ENCODE assay signal across 8 cellular contexts in genomic region chr3:2098398-2099027, GRCh38. TPM values are rescaled to one million over a fixed set of nuclear protein-coding genes. Genes with fewer than 3 reads are reported as not detected.
A peak's percentile ranks its signal among the peaks of the same experiment; 100 is the strongest.
DNase-seq lines count a peak whose midpoint lies in the region; ATAC-seq and TF ChIP-seq lines count a peak whose summit lies in the region.

Gene CNTN4 (plus strand): TSS chr3:2098866.

- peaks cover 2 to 10% of the 10 kb centered on the region in 2 donors for H3K4me1 ChIP-seq in thyroid gland

- TF ChIP-seq CTCF in thyroid gland (IDR thresholded peaks at IDR 0.05), result peak in 4 of 6 experiments; percentile 2 to 54 (median 44)

- intact Hi-C loops in thyroid gland (cut with DNase I), result no loop called here

- H3K27me3 ChIP-seq in thyroid gland, result no peaks in the 10 kb centered on the region

- H3K9me3 ChIP-seq in thyroid gland, result no peaks in the 10 kb centered on the region

- peak within 1 kb of the TSS; percentile 47 to 89 (median 64) for H3K4me3 ChIP-seq in thyroid gland (replicated peaks in 1 of 3)

- ATAC-seq in HG03571 (IDR thresholded peaks at IDR 0.05; ENCODE audit: unreplicated experiment), result no peak
- ATAC-seq in HG03135 (IDR thresholded peaks at IDR 0.05; ENCODE audit: unreplicated experiment), result no peak

- H3K36me3 ChIP-seq in thyroid gland, result no peaks in the 10 kb centered on the region

- DNase-seq in stimulated activated CD4-positive, alpha-beta T cell treated with anti-CD3 and anti-CD28 coated beads, Interleukin-15, amount 100 ng/mL, for 24 hours, result peak; percentile 43
- no peak for DNase-seq in stimulated activated CD4-positive, alpha-beta T cell treated with anti-CD3 and anti-CD28 coated beads, Interleukin-4, amount 100 ng/mL, for 24 hours
- peak; percentile 95 for DNase-seq in NCI-H69 (lab: John Stamatoyannopoulos, UW)
- peak; percentile 8 for DNase-seq in dermis blood vessel endothelial cell
- peak; percentile 35 for DNase-seq in midbrain (lab: John Stamatoyannopoulos, UW)
- DNase-seq in thyroid gland, result peak; percentile 87 to 91

- TF ChIP-seq POLR2A in thyroid gland (IDR thresholded peaks at IDR 0.05), result peak in 1 of 2 donors; percentile 43

- peak within 1 kb of the TSS in 2 of 3 donors; percentile 44 to 59 for H3K27ac ChIP-seq in thyroid gland

- 0% methylated on average over 1 to 5 of the region's 86 CpGs for WGBS in thyroid gland, 2 donors

RNA-seq across cellular contexts. Expression of gene CNTN4, which starts in this region (rescaled TPM):
- total RNA-seq in dermis blood vessel endothelial cell, result 0.17 TPM in 1 of 2 replicates, not detected in the other
- total RNA-seq in thyroid gland, result 100 to 1,000 TPM in 1 of 4 donors, 10 to 100 TPM in 3; 33.6 to 112 (median 53.1) TPM

Comparison
In these comparisons a context has a peak if more than half of its experiments do, and no peak if none do; other contexts are left out.
1. RNA of gene CNTN4 (total RNA-seq): 33.6 to 112 TPM in thyroid gland; 0.17 TPM in dermis blood vessel endothelial cell; every median in the first group is over 10 times any median in the second.
2. Peak in DNase-seq in dermis blood vessel endothelial cell; RNA of the gene not detected or under 1 TPM.